Comparison of ENCODE assay signal across 12 cellular contexts in genomic region chr11:135027461-135027860, GRCh38.
DNase-seq lines count a peak whose midpoint lies in the region; ATAC-seq and TF ChIP-seq lines count a peak whose summit lies in the region.
"Had no signal": no experiment of that assay in that cellular context is flagged by ENCODE, and none has a peak within 500 bp of the region (broad histone marks: within the 10 kb centered on the region; RNA-seq: fewer than 3 reads in every experiment).

No MANE protein-coding gene starts in this region.

- ATAC-seq in left ventricle myocardium superior (no peak), Right ventricle myocardium inferior (no peak)

- peak; percentile 49 for DNase-seq in left ventricle myocardium superior
- DNase-seq in Right ventricle myocardium inferior (ENCODE audit: missing footprints): no peak
- DNase-seq in SK-N-MC (ENCODE audit: low read depth, low spot score): peak; percentile 57
- DNase-seq in fibroblast of villous mesenchyme (ENCODE audit: low read depth): peak; percentile 52
- DNase-seq in thyroid gland: peak; percentile 51 to 75
- DNase-seq in NCI-H524 (lab: John Stamatoyannopoulos, UW): no peak
- no peak for DNase-seq in posterior vena cava (ENCODE audit: low spot score)
- DNase-seq in glutamatergic neuron: no peak
- DNase-seq: naive B cell, NCI-H1436 treated with DMSO at 0.1 percent for 48 hours had no signal

- H3K9ac ChIP-seq in SK-N-MC (ENCODE audit: insufficient read length): no peak overlapping the region

- H3K9me3 ChIP-seq in SK-N-MC (ENCODE audit: low read depth, low read length): no peaks in the 10 kb centered on the region
- H3K9me3 ChIP-seq in thyroid gland: no peaks in the 10 kb centered on the region

- TF ChIP-seq CTCF in fibroblast of villous mesenchyme (IDR thresholded peaks at IDR 0.05; ENCODE audit: insufficient read depth, low read depth, low read length) (no peak), thyroid gland (IDR thresholded peaks at IDR 0.05) (no peak), glutamatergic neuron (IDR thresholded peaks at IDR 0.05; ENCODE audit: partially characterized antibody, unreplicated experiment) (no peak)

- H3K9me3 Mint-ChIP-seq in glutamatergic neuron (ENCODE audit: unreplicated experiment): no peaks in the 10 kb centered on the region

- H3K4me3 ChIP-seq in SK-N-MC (no peak overlapping the region), fibroblast of villous mesenchyme (ENCODE audit: low read depth, low read length) (no peak overlapping the region), thyroid gland (replicated peaks in 1 of 3) (no peak overlapping the region)

- TF ChIP-seq POLR2A in thyroid gland (IDR thresholded peaks at IDR 0.05): no peak

- H3K4me1 ChIP-seq in thyroid gland: no peaks in the 10 kb centered on the region

- intact Hi-C loops in left ventricle myocardium superior (cut with micrococcal nuclease): no loop called here
- intact Hi-C loops in Right ventricle myocardium inferior (cut with DNase I): no loop called here
- intact Hi-C loops in thyroid gland (cut with DNase I): no loop called here
- intact Hi-C loops in posterior vena cava (cut with DNase I): no loop called here

- H3K36me3 ChIP-seq in SK-N-MC (ENCODE audit: insufficient read depth, low read length) (no peaks in the 10 kb centered on the region), thyroid gland (no peaks in the 10 kb centered on the region)

- no peaks in the 10 kb centered on the region for H3K27me3 ChIP-seq in thyroid gland

- 25 to 28% methylated on average over 5 of the region's 5 CpGs for WGBS in thyroid gland, 2 donors

- no peak overlapping the region for H3K27ac Mint-ChIP-seq in glutamatergic neuron (ENCODE audit: unreplicated experiment)
- H3K27ac Mint-ChIP-seq: dendritic cell treated with granulocyte-macrophage colony-stimulating factor and Interleukin-4, amounts not matched to agents 40 ng/mL and 50 ng/mL, for 4 days; naive B cell had no signal

- H3K27me3 Mint-ChIP-seq in glutamatergic neuron (ENCODE audit: unreplicated experiment): peaks cover 3% of the 10 kb centered on the region
- H3K27me3 Mint-ChIP-seq: dendritic cell treated with granulocyte-macrophage colony-stimulating factor and Interleukin-4, amounts not matched to agents 40 ng/mL and 50 ng/mL, for 4 days had no signal

- H3K27ac ChIP-seq in SK-N-MC (no peak overlapping the region), thyroid gland (no peak overlapping the region)

- no peak overlapping the region for H3K4me3 Mint-ChIP-seq in glutamatergic neuron (ENCODE audit: unreplicated experiment)
- H3K4me3 Mint-ChIP-seq: CD4-positive, alpha-beta memory T cell; dendritic cell treated with granulocyte-macrophage colony-stimulating factor and Interleukin-4, amounts not matched to agents 40 ng/mL and 50 ng/mL, for 4 days; naive B cell had no signal

- no peaks in the 10 kb centered on the region for H3K36me3 Mint-ChIP-seq in glutamatergic neuron (ENCODE audit: unreplicated experiment)
- H3K36me3 Mint-ChIP-seq: CD4-positive, alpha-beta memory T cell; naive B cell had no signal

- H3K4me1 Mint-ChIP-seq in glutamatergic neuron (ENCODE audit: low read depth, unreplicated experiment): no peaks in the 10 kb centered on the region
- H3K4me1 Mint-ChIP-seq: CD4-positive, alpha-beta memory T cell; naive B cell had no signal

Comparison
In these comparisons a context has a peak if more than half of its experiments do, and no peak if none do; other contexts are left out.
1. DNase-seq: peak in left ventricle myocardium superior (single experiment), SK-N-MC (single experiment), fibroblast of villous mesenchyme (single experiment) and thyroid gland (2 of 2); none in Right ventricle myocardium inferior (single experiment), NCI-H524 (0 of 2), posterior vena cava (single experiment) and glutamatergic neuron (single experiment).